In the genomic region with DNA sequence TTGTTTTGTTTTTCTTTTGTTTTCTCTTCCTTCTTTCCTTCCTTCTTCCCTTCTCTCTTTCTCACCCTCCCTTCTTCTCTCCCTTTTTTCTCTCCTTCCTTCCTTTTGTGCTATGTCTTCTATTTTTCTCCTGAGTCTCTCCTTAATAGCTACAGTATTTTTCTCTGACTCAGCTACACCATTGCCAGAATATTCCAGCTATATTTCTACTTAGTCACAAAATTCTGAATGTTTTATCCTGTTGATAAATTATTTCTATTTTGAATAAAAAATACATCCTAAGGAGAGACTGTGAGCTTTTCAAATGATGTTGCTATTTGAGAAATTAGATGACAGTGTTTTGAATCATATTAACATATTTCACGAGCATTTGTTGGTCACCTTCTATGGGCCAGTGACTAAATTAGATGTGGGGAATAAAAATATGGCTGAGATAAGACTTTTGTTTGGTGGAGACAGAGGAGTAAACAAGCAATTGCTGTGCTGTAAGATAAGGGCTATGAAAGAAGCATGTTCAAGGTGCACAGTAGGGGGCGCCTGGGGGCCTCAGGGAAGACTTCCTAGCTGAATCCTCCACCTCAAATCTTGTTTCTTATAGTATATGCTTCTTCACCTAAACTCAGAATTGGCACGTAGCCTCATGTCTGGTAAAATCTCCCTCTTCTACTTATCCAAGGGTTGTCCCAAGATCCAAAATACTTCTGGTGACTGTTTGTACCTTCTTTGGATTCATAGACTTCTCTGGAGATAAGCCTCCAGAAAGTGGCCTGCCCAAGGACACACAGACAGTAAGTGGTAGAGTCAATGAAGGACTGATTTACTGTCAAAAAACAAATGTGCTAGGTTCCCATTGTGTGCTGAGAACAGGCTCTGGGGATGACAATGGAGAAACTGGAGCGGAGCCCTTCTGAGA, we compare ENCODE assay signal across 8 cellular contexts.
DNase-seq lines count a peak whose midpoint lies in the region; ATAC-seq and TF ChIP-seq lines count a peak whose summit lies in the region.
"Had no signal": no experiment of that assay in that cellular context is flagged by ENCODE, and none has a peak within 500 bp of the region (broad histone marks: within the 10 kb centered on the region; RNA-seq: fewer than 3 reads in every experiment).

No MANE protein-coding gene starts in this region.

- no peaks in the 10 kb centered on the region for H3K27me3 ChIP-seq in ascending aorta

- TF ChIP-seq CTCF in fibroblast of pulmonary artery (IDR thresholded peaks at IDR 0.05; ENCODE audit: low read length, missing control alignments) = peak; percentile 71
- TF ChIP-seq CTCF in ascending aorta (IDR thresholded peaks at IDR 0.05) = peak in 1 of 3 experiments; percentile 22

- peak; percentile 51 for DNase-seq in GM03348 (ENCODE audit: low spot score)
- peak; percentile 22 for DNase-seq in NCI-H1105 (lab: John Stamatoyannopoulos, UW)
- DNase-seq in activated CD4-positive, alpha-beta T cell treated with anti-CD3 and anti-CD28 coated beads, Interleukin-2, amount 50 U/mL, for 4 hours = peak; percentile 45 to 47
- DNase-seq in fibroblast of pulmonary artery (ENCODE audit: low read depth) = peak; percentile 47
- peak; percentile 22 to 52 for DNase-seq in stimulated activated CD4-positive, alpha-beta T cell treated with anti-CD3 and anti-CD28 coated beads, Interleukin-1b, Interleukin-23, amount 100 ng/mL, for 4 hours (ENCODE audit: low read depth in 2 of 2)
- no peak for DNase-seq in ascending aorta (ENCODE audit: low spot score in 2 of 2)

- no peaks in the 10 kb centered on the region for H3K36me3 ChIP-seq in ascending aorta

- intact Hi-C loops in ascending aorta (cut with DNase I) = no loop called here

- H3K4me1 ChIP-seq in ascending aorta = no peaks in the 10 kb centered on the region

- ATAC-seq in HG03139 (IDR thresholded peaks at IDR 0.05; ENCODE audit: unreplicated experiment) = no peak

- H3K27ac ChIP-seq in ascending aorta = no peak overlapping the region
- H3K27ac ChIP-seq: skin epidermis had no signal

- H3K9me3 ChIP-seq in ascending aorta = no peaks in the 10 kb centered on the region

- H3K4me3 ChIP-seq in fibroblast of pulmonary artery (replicated peaks; ENCODE audit: low read depth, low read length) (no peak overlapping the region), ascending aorta (no peak overlapping the region)
- H3K4me3 ChIP-seq: skin epidermis had no signal

Comparison
In these comparisons a context has a peak if more than half of its experiments do, and no peak if none do; other contexts are left out.
1. DNase-seq: peak in GM03348 (single experiment), NCI-H1105 (single experiment), activated CD4-positive, alpha-beta T cell treated with anti-CD3 and anti-CD28 coated beads, Interleukin-2, amount 50 U/mL, for 4 hours (2 of 2), fibroblast of pulmonary artery (single experiment) and stimulated activated CD4-positive, alpha-beta T cell treated with anti-CD3 and anti-CD28 coated beads, Interleukin-1b, Interleukin-23, amount 100 ng/mL, for 4 hours (2 of 2); none in ascending aorta (0 of 2).